In the genomic region with DNA sequence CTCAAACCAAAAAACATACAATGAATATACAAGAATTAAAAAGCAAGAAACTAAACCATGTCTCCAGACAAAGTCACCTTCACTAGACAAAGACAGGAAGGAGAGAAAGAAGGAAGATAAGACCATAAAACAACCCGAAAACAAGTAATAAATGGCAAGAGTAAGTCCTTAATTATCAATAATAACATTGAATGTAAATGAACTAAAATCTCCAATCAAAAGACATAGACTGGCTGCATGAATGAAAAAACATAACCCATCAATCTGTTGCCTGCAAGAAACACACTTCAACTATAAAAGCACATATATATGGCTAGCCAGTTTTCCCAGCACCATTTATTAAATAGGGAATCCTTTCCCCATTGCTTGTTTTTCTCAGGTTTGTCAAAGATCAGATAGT, we compare ENCODE assay signal across 34 cellular contexts.
"Had no signal": no experiment of that assay in that cellular context is flagged by ENCODE, and none has a peak within 500 bp of the region (broad histone marks: within the 10 kb centered on the region; RNA-seq: fewer than 3 reads in every experiment).

No MANE protein-coding gene starts in this region.

- H3K9me3 ChIP-seq: MG63 had no signal

- H3K4me3 ChIP-seq: MG63 had no signal

- H3K36me3 ChIP-seq: MG63 had no signal

- DNase-seq: Karpas-422, Kasumi-1, MG63, MM.1S, MV-4-11, NCI-H1048, NCI-H1092, NCI-H1092 treated with DMSO at 0.1 percent for 48 hours, NCI-H1105, NCI-H1105 treated with DMSO at 0.1 percent for 48 hours, NCI-H1417, NCI-H1417 treated with DMSO at 0.1 percent for 48 hours, NCI-H1436, NCI-H1436 treated with DMSO at 0.1 percent for 48 hours, NCI-H146, NCI-H1694, NCI-H1694 treated with DMSO at 0.1 percent for 48 hours, NCI-H187, NCI-H187 treated with DMSO at 0.1 percent for 48 hours, NCI-H1930, NCI-H2029, NCI-H2029 treated with DMSO at 0.1 percent for 48 hours, NCI-H2081, NCI-H2081 treated with DMSO at 0.1 percent for 48 hours, NCI-H2107, NCI-H2171, NCI-H2171 treated with DMSO at 0.1 percent for 48 hours, NCI-H2227 treated with DMSO at 0.1 percent for 48 hours, NCI-H226, NCI-H345, NCI-H446, NCI-H446 treated with DMSO at 0.1 percent for 48 hours, NCI-H510A, NCI-H510A treated with DMSO at 0.1 percent for 48 hours had no signal

- H3K27me3 ChIP-seq: MG63 had no signal
